In the genomic region with DNA sequence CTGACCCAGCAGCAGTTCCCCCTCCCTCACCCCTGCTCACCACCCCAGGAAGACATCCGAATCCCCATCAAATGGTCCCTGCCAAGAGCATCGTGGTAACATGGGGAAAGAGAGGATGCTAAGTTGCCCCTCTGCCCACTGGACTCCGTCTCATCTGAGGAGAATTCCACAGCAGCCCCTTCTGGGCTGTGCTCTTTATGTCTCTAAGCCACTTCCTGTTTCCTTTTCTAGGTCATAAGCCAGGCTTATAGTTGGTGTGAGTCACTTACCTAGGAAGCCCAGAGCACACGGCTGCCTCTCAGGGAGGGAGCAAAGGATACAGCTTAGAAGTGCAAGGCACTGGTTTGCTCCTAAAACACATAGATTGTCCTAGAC, we compare ENCODE assay signal across 8 cellular contexts.
DNase-seq lines count a peak whose midpoint lies in the region; ATAC-seq and TF ChIP-seq lines count a peak whose summit lies in the region.

No MANE protein-coding gene starts in this region.

- no peak for TF ChIP-seq POLR2A in uterus (IDR thresholded peaks at IDR 0.05)

- H3K27me3 ChIP-seq in SJSA1 (replicated peaks) (no peaks in the 10 kb centered on the region), mucosa of rectum (ENCODE audit: control insufficient read depth in 2 of 2, insufficient read depth in 2 of 2, low read length in 2 of 2) (no peaks in the 10 kb centered on the region), BE2C (no peaks in the 10 kb centered on the region), uterus (no peaks in the 10 kb centered on the region)

- TF ChIP-seq CTCF in astrocyte of the cerebellum (IDR thresholded peaks at IDR 0.05; ENCODE audit: low read depth, low read length, missing control alignments): no peak
- TF ChIP-seq CTCF in BE2C (IDR thresholded peaks at IDR 0.05; ENCODE audit: low read depth, low read length): no peak
- TF ChIP-seq CTCF in uterus (IDR thresholded peaks at IDR 0.05): no peak

- DNase-seq in AG08395 (ENCODE audit: low spot score): peak; percentile 58
- peak; percentile 51 to 55 for DNase-seq in SJSA1 (ENCODE audit: low read depth in 1 of 2, low spot score in 2 of 2)
- DNase-seq in astrocyte of the cerebellum (ENCODE audit: low read depth): peak; percentile 56
- DNase-seq in BE2C: no peak
- DNase-seq in uterus: no peak

- H3K36me3 ChIP-seq in SJSA1: no peaks in the 10 kb centered on the region
- no peaks in the 10 kb centered on the region for H3K36me3 ChIP-seq in mucosa of rectum (ENCODE audit: control insufficient read depth in 2 of 2, insufficient read depth in 2 of 2, low read length in 2 of 2)
- no peaks in the 10 kb centered on the region for H3K36me3 ChIP-seq in BE2C
- no peaks in the 10 kb centered on the region for H3K36me3 ChIP-seq in uterus

- in situ Hi-C loops in astrocyte of the cerebellum (cut with HindIII; ENCODE audit: low sequenced_read_pairs): no loop called here

- H3K4me1 ChIP-seq in SJSA1 (replicated peaks) (peaks cover 50% of the 10 kb centered on the region), mucosa of rectum (ENCODE audit: control insufficient read depth in 2 of 2, insufficient read depth in 2 of 2, low read length in 2 of 2) (peaks cover 36 to 38% of the 10 kb centered on the region in 2 donors), BE2C (peaks cover 3% of the 10 kb centered on the region), uterus (peaks cover 6 to 7% of the 10 kb centered on the region in 2 donors)

- ATAC-seq in GM21619 (IDR thresholded peaks at IDR 0.05; ENCODE audit: unreplicated experiment) (peak; percentile 25), HG02840 (IDR thresholded peaks at IDR 0.05; ENCODE audit: low FRiP score, unreplicated experiment) (no peak)

- no peak overlapping the region for H3K4me3 ChIP-seq in SJSA1
- H3K4me3 ChIP-seq in astrocyte of the cerebellum (ENCODE audit: low read depth, low read length): no peak overlapping the region
- peak overlapping the region; percentile 0 to 10 for H3K4me3 ChIP-seq in mucosa of rectum (ENCODE audit: low read length in 2 of 2)
- no peak overlapping the region for H3K4me3 ChIP-seq in BE2C (ENCODE audit: low read depth, low read length)
- no peak overlapping the region for H3K4me3 ChIP-seq in uterus

- H3K9ac ChIP-seq in mucosa of rectum (ENCODE audit: low read depth in 1 of 2, low read length in 2 of 2): peak overlapping the region; percentile 29 to 54

- peak overlapping the region; percentile 69 for H3K27ac ChIP-seq in SJSA1
- H3K27ac ChIP-seq in mucosa of rectum (ENCODE audit: low read depth in 2 of 2, low read length in 2 of 2): peak overlapping the region; percentile 66 to 74
- H3K27ac ChIP-seq in uterus: peak overlapping the region in 1 of 2 donors; percentile 13

- intact Hi-C loops in uterus (cut with DNase I; ENCODE audit: low total_unique reads): no loop called here

- 0 out of 2 replicates have a peak, but pooled peaks cover 4% of the 10 kb centered on the region for H3K9me3 ChIP-seq in SJSA1 (replicated peaks)
- H3K9me3 ChIP-seq in mucosa of rectum (ENCODE audit: control insufficient read depth in 2 of 2, low read length in 2 of 2): no peaks in the 10 kb centered on the region
- H3K9me3 ChIP-seq in BE2C: no peaks in the 10 kb centered on the region
- no peaks in the 10 kb centered on the region for H3K9me3 ChIP-seq in uterus

Comparison
In these comparisons a context has a peak if more than half of its experiments do, and no peak if none do; other contexts are left out.
1. DNase-seq: peak in AG08395 (single experiment), SJSA1 (2 of 2) and astrocyte of the cerebellum (single experiment); none in BE2C (single experiment) and uterus (0 of 2).
2. H3K4me3 ChIP-seq: peak in mucosa of rectum (2 of 2); none in SJSA1 (single experiment), astrocyte of the cerebellum (single experiment), BE2C (single experiment) and uterus (0 of 2).